26 cellular contexts compared by ENCODE assay signal in the genomic region with DNA sequence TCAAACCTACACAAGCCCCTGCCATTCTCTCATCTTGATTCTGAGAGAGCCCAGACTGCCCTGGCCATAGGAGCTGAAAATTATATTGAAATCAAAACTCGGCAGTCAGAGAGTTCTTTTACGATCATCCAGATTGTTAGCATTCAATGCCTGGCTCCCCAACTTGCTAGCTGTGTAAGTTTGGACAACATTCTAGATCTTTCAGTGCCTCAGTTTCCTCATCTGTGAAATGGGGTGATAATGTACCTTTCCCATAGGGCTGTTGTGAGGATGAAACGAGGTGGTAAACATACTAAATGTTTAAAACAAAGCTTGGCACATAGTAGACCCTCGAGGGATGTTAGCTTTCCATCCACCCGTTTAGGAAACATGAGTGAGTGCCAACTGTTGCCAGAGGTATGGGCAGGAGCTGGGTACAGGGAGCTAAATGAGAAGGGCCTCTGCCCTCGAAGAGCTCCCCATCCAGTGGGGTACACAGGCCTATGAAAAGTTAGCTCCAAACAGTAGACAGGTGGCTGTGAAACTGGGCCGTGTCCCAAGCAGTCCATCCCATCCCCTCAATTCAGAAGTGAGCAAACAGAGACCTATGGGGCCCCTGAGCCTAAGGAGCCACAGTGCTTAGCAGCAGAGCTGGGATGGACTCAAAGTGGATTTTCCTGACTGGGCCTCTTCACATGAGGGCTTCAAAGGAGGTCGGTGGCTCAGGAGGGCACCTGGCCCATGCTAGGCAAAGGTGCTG. TPM values are rescaled to one million over a fixed set of nuclear protein-coding genes. Genes with fewer than 3 reads are reported as not detected.
"Had no signal": no experiment of that assay in that cellular context is flagged by ENCODE, and none has a peak within 500 bp of the region (broad histone marks: within the 10 kb centered on the region; RNA-seq: fewer than 3 reads in every experiment).

No MANE protein-coding gene starts in this region.

- H3K27me3 ChIP-seq: colonic mucosa, sigmoid colon, stomach, thyroid gland had no signal

- H3K4me1 ChIP-seq: colonic mucosa, left ventricle myocardium inferior, parathyroid adenoma, sigmoid colon had no signal

- H3K27ac ChIP-seq: colonic mucosa, esophagus squamous epithelium, heart right ventricle, left ventricle myocardium inferior, lower lobe of right lung, neutrophil, parathyroid adenoma, sigmoid colon, stomach, thyroid gland had no signal

- H3K9me3 ChIP-seq: colonic mucosa, esophagus squamous epithelium, heart right ventricle, left ventricle myocardium inferior, lower lobe of right lung, neutrophil, sigmoid colon, stomach, thyroid gland had no signal

- H3K4me3 ChIP-seq: colonic mucosa, esophagus squamous epithelium, heart right ventricle, left ventricle myocardium inferior, lower lobe of right lung, sigmoid colon, stomach, thyroid gland had no signal

- FAIRE-seq: endothelial cell of umbilical vein, islet of Langerhans had no signal

- DNase-seq: colonic mucosa; effector memory CD4-positive, alpha-beta T cell; esophagus squamous epithelium; foreskin melanocyte; glutamatergic neuron; heart right ventricle; hippocampal formation; kidney glomerular epithelial cell; left colon; left ventricle myocardium inferior; lower lobe of right lung; naive thymus-derived CD8-positive, alpha-beta T cell; nephron progenitor cell; sigmoid colon; stimulated activated CD4-positive, alpha-beta T cell treated with anti-CD3 and anti-CD28 coated beads, Interleukin-2, amount 100 ng/mL, for 24 hours; stimulated activated CD4-positive, alpha-beta T cell treated with anti-CD3 and anti-CD28 coated beads, Interleukin-4, amount 100 ng/mL, for 24 hours; stimulated activated naive CD4-positive, alpha-beta T cell treated with Interleukin-2 at 50 U/mL for 16 hours; stomach; thyroid gland had no signal

- H3K36me3 ChIP-seq: colonic mucosa, esophagus squamous epithelium, heart right ventricle, left ventricle myocardium inferior, lower lobe of right lung, neutrophil, sigmoid colon, stomach, thyroid gland had no signal

- ATAC-seq: heart right ventricle; left colon; naive thymus-derived CD8-positive, alpha-beta T cell had no signal

RNA-seq across cellular contexts. Expression of a gene that starts 17.3 kb away (rescaled TPM):
- total RNA-seq: endothelial cell of umbilical vein; esophagus squamous epithelium; heart right ventricle; left ventricle myocardium inferior; mesenteric fat pad; naive thymus-derived CD8-positive, alpha-beta T cell; omental fat pad; subcutaneous adipose tissue had no signal
